ENCODE assay signal across 15 cellular contexts in the genomic region with DNA sequence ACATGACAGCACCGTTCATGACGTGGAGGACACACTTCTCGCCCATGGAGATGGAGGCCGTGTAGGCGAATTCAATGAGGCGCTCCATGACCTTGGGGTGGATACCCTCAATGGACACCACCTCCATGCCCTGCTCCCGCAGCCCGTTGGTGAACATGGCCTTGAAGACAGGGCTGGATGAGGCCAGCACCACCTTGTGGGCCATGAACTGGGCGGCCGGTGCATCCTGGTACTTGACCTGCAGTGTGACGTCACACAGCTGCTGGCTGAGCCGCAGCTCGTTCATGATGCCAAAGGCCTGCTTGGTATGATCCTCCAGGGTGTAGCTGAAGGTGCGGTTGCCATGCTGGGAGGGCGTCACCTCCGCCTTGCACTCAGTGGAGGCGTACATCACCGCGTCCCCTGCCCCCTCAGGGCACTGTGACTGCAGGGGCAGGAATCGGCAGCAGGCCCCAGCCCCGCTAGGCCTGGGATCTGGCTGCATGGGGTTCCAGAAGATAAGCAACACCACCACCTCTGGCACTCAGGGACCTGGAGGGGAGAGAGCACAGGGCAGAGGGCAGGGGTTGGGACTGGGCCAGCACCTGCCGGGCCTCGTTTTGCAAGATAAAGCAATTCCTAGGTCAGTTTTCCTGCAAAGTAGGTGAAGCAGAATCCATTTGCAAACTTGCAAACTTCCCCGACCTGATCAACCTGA. TPM values are rescaled to one million over a fixed set of nuclear protein-coding genes. Genes with fewer than 3 reads are reported as not detected.
DNase-seq lines count a peak whose midpoint lies in the region; ATAC-seq and TF ChIP-seq lines count a peak whose summit lies in the region.
"Had no signal": no experiment of that assay in that cellular context is flagged by ENCODE, and none has a peak within 500 bp of the region (broad histone marks: within the 10 kb centered on the region; RNA-seq: fewer than 3 reads in every experiment).

No MANE protein-coding gene starts in this region.

- H3K36me3 Mint-ChIP-seq in activated naive CD8-positive, alpha-beta T cell treated with anti-CD3 and anti-CD28 coated beads, Interleukin-2, amount 10 ng/mL, durations not matched to agents 7 days and 5 days, result peaks cover 21% of the 10 kb centered on the region

- H3K36me3 ChIP-seq in A673 (ENCODE audit: insufficient read depth, low read length, poor library complexity, severe bottlenecking) (peaks cover 38% of the 10 kb centered on the region), DND-41 (ENCODE audit: insufficient read depth, low read length) (peaks cover 65% of the 10 kb centered on the region), right lobe of liver (peaks cover 0 to 33% (median 8%) of the 10 kb centered on the region in 4 donors), upper lobe of right lung (peaks cover 47% of the 10 kb centered on the region)

- peak overlapping the region; percentile 21; the same call in 1 of the 2 replicates for H3K9ac ChIP-seq in DND-41 (ENCODE audit: low read depth, low read length)

- TF ChIP-seq CTCF in A673 (conservative IDR thresholded peaks at IDR 0.05; ENCODE audit: low read depth, low read length), result no peak
- TF ChIP-seq CTCF in DND-41 (IDR thresholded peaks at IDR 0.05; ENCODE audit: borderline replicate concordance, extremely low read depth, low read length, poor library complexity, severe bottlenecking), result no peak
- TF ChIP-seq CTCF in right lobe of liver (IDR thresholded peaks at IDR 0.05), result no peak
- TF ChIP-seq CTCF in upper lobe of right lung (IDR thresholded peaks at IDR 0.05), result no peak

- H3K4me3 ChIP-seq in A673 (ENCODE audit: low read depth, low read length, poor library complexity, severe bottlenecking), result no peak overlapping the region
- 0 out of 4 replicates have a peak overlapping the region, but pooled peaks of 1 of the 2 experiments have one; percentile 3 for H3K4me3 ChIP-seq in DND-41 (ENCODE audit: low read depth in 1 of 2, low read length in 2 of 2)
- peak overlapping the region in 1 of 3 donors; percentile 1 for H3K4me3 ChIP-seq in right lobe of liver
- no peak overlapping the region for H3K4me3 ChIP-seq in upper lobe of right lung
- H3K4me3 ChIP-seq: SJCRH30 had no signal

- intact Hi-C loops in A673 (cut with micrococcal nuclease; ENCODE audit: unreplicated experiment) (loop anchor here (5.0 kb wide), 1 partner anchor 68 kb away; a partner anchor contains a TSS), right lobe of liver (cut with DNase I) (no loop called here), upper lobe of right lung (cut with DNase I) (no loop called here)

- H3K9me3 ChIP-seq in A673 (ENCODE audit: low read depth, low read length, poor library complexity, severe bottlenecking) (no peaks in the 10 kb centered on the region), DND-41 (ENCODE audit: insufficient read depth, low read length, severe bottlenecking) (no peaks in the 10 kb centered on the region), right lobe of liver (no peaks in the 10 kb centered on the region), upper lobe of right lung (no peaks in the 10 kb centered on the region)
- H3K9me3 ChIP-seq: SJCRH30 had no signal

- no peaks in the 10 kb centered on the region for H3K27me3 Mint-ChIP-seq in activated naive CD8-positive, alpha-beta T cell treated with anti-CD3 and anti-CD28 coated beads, Interleukin-2, amount 10 ng/mL, durations not matched to agents 7 days and 5 days
- H3K27me3 Mint-ChIP-seq: activated B cell treated with CpG ODN at 0.5 μM for 24 hours had no signal

- H3K4me1 ChIP-seq in A673 (ENCODE audit: insufficient read depth, low read length, poor library complexity, severe bottlenecking) (no peaks in the 10 kb centered on the region), DND-41 (ENCODE audit: insufficient read depth, low read length) (peaks cover 48% of the 10 kb centered on the region), right lobe of liver (peaks cover 0 to 45% (median 20%) of the 10 kb centered on the region in 4 donors), upper lobe of right lung (peaks cover 28% of the 10 kb centered on the region)
- H3K4me1 ChIP-seq: SJCRH30 had no signal

- peaks cover 27% of the 10 kb centered on the region for H3K4me1 Mint-ChIP-seq in activated naive CD8-positive, alpha-beta T cell treated with anti-CD3 and anti-CD28 coated beads, Interleukin-2, amount 10 ng/mL, durations not matched to agents 7 days and 5 days

- ATAC-seq in DND-41 (ENCODE audit: insufficient read depth, low read depth) (no peak), right lobe of liver (peak in 1 of 4 donors; percentile 15), HG03469 (IDR thresholded peaks at IDR 0.05; ENCODE audit: unreplicated experiment) (no peak), upper lobe of right lung (no peak)
- ATAC-seq in activated naive CD8-positive, alpha-beta T cell treated with anti-CD3 and anti-CD28 coated beads, Interleukin-2, amount 10 ng/mL, durations not matched to agents 7 days and 5 days (ENCODE audit: low read depth), result no peak

- DNase-seq in A673 (ENCODE audit: low spot score) (no peak), DND-41 (no peak), right lobe of liver (peak in 2 of 3 donors; percentile 76 to 84), upper lobe of right lung (no peak), DMS153 (lab: John Stamatoyannopoulos, UW) (no peak), retina (no peak)
- no peak for DNase-seq in activated naive CD8-positive, alpha-beta T cell treated with anti-CD3 and anti-CD28 coated beads, Interleukin-2, amount 10 ng/mL, durations not matched to agents 7 days and 5 days
- DNase-seq: activated B cell treated with CpG ODN at 0.5 μM for 24 hours; NCI-H1436 treated with DMSO at 0.1 percent for 48 hours; SJCRH30; stimulated activated CD4-positive, alpha-beta T cell treated with anti-CD3 and anti-CD28 coated beads, Interleukin-4, amount 100 ng/mL, for 24 hours; stimulated activated naive CD4-positive, alpha-beta T cell treated with Interleukin-2 at 50 U/mL for 16 hours had no signal

- H3K4me3 Mint-ChIP-seq in activated naive CD8-positive, alpha-beta T cell treated with anti-CD3 and anti-CD28 coated beads, Interleukin-2, amount 10 ng/mL, durations not matched to agents 7 days and 5 days, result peak overlapping the region; percentile 73
- H3K4me3 Mint-ChIP-seq: CD14-positive monocyte had no signal

- CTCF ChIA-PET in A673 (lab: Charles Lee), result no interaction called here

- H3K27ac Mint-ChIP-seq in activated naive CD8-positive, alpha-beta T cell treated with anti-CD3 and anti-CD28 coated beads, Interleukin-2, amount 10 ng/mL, durations not matched to agents 7 days and 5 days, result peak overlapping the region; percentile 83
- H3K27ac Mint-ChIP-seq: activated B cell treated with CpG ODN at 0.5 μM for 24 hours had no signal

- no peak for TF ChIP-seq POLR2A in right lobe of liver (IDR thresholded peaks at IDR 0.05)

- H3K9me3 Mint-ChIP-seq in activated naive CD8-positive, alpha-beta T cell treated with anti-CD3 and anti-CD28 coated beads, Interleukin-2, amount 10 ng/mL, durations not matched to agents 7 days and 5 days, result no peaks in the 10 kb centered on the region
- H3K9me3 Mint-ChIP-seq: activated B cell treated with CpG ODN at 0.5 μM for 24 hours, CD14-positive monocyte had no signal

- POLR2A ChIA-PET in A673 (lab: Charles Lee; ENCODE audit: low non-redundant PET), result no interaction called here
- POLR2A ChIA-PET in activated naive CD8-positive, alpha-beta T cell treated with anti-CD3 and anti-CD28 coated beads, Interleukin-2, amount 10 ng/mL, durations not matched to agents 7 days and 5 days (lab: Charles Lee), result interaction anchor here (0.6 to 1.1 kb wide), 3 partner anchors 16 to 28 kb away, joined by 3 to 9 read pairs (median 4); no protein-coding TSS in a partner anchor

- H3K79me2 ChIP-seq in DND-41 (ENCODE audit: insufficient read depth, low read length), result peaks cover 85% of the 10 kb centered on the region

- H3K27me3 ChIP-seq in A673 (replicated peaks; ENCODE audit: insufficient read depth, low read depth, low read length, poor library complexity) (no peaks in the 10 kb centered on the region), DND-41 (ENCODE audit: insufficient read depth, low read length, poor library complexity) (no peaks in the 10 kb centered on the region), right lobe of liver (no peaks in the 10 kb centered on the region), upper lobe of right lung (no peaks in the 10 kb centered on the region)
- H3K27me3 ChIP-seq: SJCRH30 had no signal

- peaks cover 19% of the 10 kb centered on the region for H4K20me1 ChIP-seq in DND-41 (ENCODE audit: insufficient read depth, low read length)

- no TSS peak for BruUV-seq in A673 (replicated peaks; lab: Mats Ljungman, UMichigan)

- peak overlapping the region; percentile 72; the same call in 1 of the 2 replicates for H3K4me2 ChIP-seq in DND-41 (ENCODE audit: insufficient read depth, low read length)

- H2AFZ ChIP-seq in DND-41 (ENCODE audit: low read depth, low read length), result no peak overlapping the region

- 33% methylated on average over 5 of the region's 24 CpGs for WGBS in right lobe of liver (ENCODE audit: insufficient coverage, low coverage, low lambda C conversion rate, missing lambda C conversion rate)

- H3K27ac ChIP-seq in A673 (ENCODE audit: low read depth, low read length, poor library complexity, severe bottlenecking) (peak overlapping the region; percentile 14), DND-41 (ENCODE audit: low read length) (peak overlapping the region; percentile 44), right lobe of liver (peak overlapping the region in 1 of 3 donors; percentile 75), upper lobe of right lung (no peak overlapping the region)
- H3K27ac ChIP-seq: SJCRH30 had no signal

RNA-seq across cellular contexts. Expression of a gene that starts 3.5 kb away (rescaled TPM):
- total RNA-seq in A673 (2021) (112 TPM in 2 replicates), right lobe of liver (10 to 100 TPM; 36.7 to 60.7 (median 41.2) TPM), upper lobe of right lung (69.1 TPM)
- 10 to 100 TPM; 82.2 to 82.7 TPM for total RNA-seq in activated naive CD8-positive, alpha-beta T cell treated with anti-CD3 and anti-CD28 coated beads, Interleukin-2, amount 10 ng/mL, durations not matched to agents 7 days and 5 days

RNA-seq across cellular contexts. Expression of a gene that starts 17.5 kb away (rescaled TPM):
- total RNA-seq in A673 (2021) (0.41 and 1.1 TPM in 2 replicates), right lobe of liver (under 1 TPM in 5 of 6 experiments, not detected in 1; 0.20 to 0.43 (median 0.35) TPM), upper lobe of right lung (2.1 TPM)
- total RNA-seq in activated naive CD8-positive, alpha-beta T cell treated with anti-CD3 and anti-CD28 coated beads, Interleukin-2, amount 10 ng/mL, durations not matched to agents 7 days and 5 days, result 1 to 10 TPM; 3.3 to 4.7 TPM
- total RNA-seq: activated B cell treated with CpG ODN at 0.5 μM for 24 hours, renal cortical epithelial cell had no signal

RNA-seq across cellular contexts. Expression of a gene that starts 44.0 kb away (rescaled TPM):
- total RNA-seq in A673 (2021) (52.1 and 57.1 TPM in 2 replicates), right lobe of liver (10 to 100 TPM in 4 of 6 experiments, 1 to 10 TPM in 2; 8.1 to 19.7 (median 11.8) TPM), upper lobe of right lung (21.0 TPM)
- total RNA-seq in activated naive CD8-positive, alpha-beta T cell treated with anti-CD3 and anti-CD28 coated beads, Interleukin-2, amount 10 ng/mL, durations not matched to agents 7 days and 5 days, result 10 to 100 TPM; 50.4 to 66.6 TPM

Comparison
In these comparisons a context has a peak if more than half of its experiments do, and no peak if none do; other contexts are left out.
1. DNase-seq: peak in right lobe of liver (2 of 3); none in A673 (single experiment), DND-41 (single experiment), activated naive CD8-positive, alpha-beta T cell treated with anti-CD3 and anti-CD28 coated beads, Interleukin-2, amount 10 ng/mL, durations not matched to agents 7 days and 5 days (single experiment), upper lobe of right lung (single experiment), DMS153 (single experiment) and retina (single experiment).